In the genomic region with DNA sequence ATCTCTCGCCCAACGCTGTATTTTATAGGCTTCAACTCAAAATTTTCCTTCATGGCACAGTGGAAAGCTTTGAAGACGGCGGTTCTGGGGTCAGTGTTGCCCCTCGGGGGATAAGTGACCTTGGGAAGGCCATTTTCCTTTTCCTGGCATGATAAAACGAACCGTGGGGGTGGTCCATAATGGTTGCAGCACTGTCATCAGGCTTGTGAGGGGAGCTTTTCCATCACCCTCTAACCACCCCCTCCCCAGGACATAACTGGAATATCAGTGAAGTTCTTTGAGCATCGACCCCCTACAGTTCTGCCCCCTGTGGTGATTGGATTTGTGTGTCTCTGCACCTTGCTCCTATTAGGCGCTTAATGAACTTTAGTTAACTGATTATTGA, we compare ENCODE assay signal across 7 cellular contexts. TPM values are rescaled to one million over a fixed set of nuclear protein-coding genes. Genes with fewer than 3 reads are reported as not detected.
DNase-seq lines count a peak whose midpoint lies in the region; ATAC-seq, FAIRE-seq and TF ChIP-seq lines count a peak whose summit lies in the region.

No MANE protein-coding gene starts in this region.

- H3K27ac ChIP-seq in PC-3 (ENCODE audit: low read length), result peak overlapping the region; percentile 15
- peak overlapping the region; percentile 90 to 95 for H3K27ac ChIP-seq in esophagus (ENCODE audit: low read depth in 2 of 2, low read length in 1 of 2)

- H3K9me3 ChIP-seq in PC-3 (ENCODE audit: low read length) (no peaks in the 10 kb centered on the region), esophagus (ENCODE audit: control insufficient read depth in 2 of 2, insufficient read depth in 1 of 2, low read depth in 1 of 2, low read length in 1 of 2) (no peaks in the 10 kb centered on the region)

- ATAC-seq in PC-3 (no peak; the same call in 1 of the 2 replicates), HG02763 (IDR thresholded peaks at IDR 0.05; ENCODE audit: unreplicated experiment) (no peak)

- H3K4me1 ChIP-seq in PC-3 (ENCODE audit: insufficient read depth, low read length) (peaks cover 17% of the 10 kb centered on the region), esophagus (ENCODE audit: control insufficient read depth in 2 of 2, insufficient read depth in 2 of 2, low read length in 1 of 2) (peaks cover 3 to 5% of the 10 kb centered on the region in 2 donors)

- peak overlapping the region; percentile 71 for H3K9ac ChIP-seq in PC-3 (ENCODE audit: low read length)

- H3K4me2 ChIP-seq in PC-3 (ENCODE audit: low read length), result peak overlapping the region; percentile 93

- H3K4me3 ChIP-seq in PC-3 (ENCODE audit: low read length) (peak overlapping the region; percentile 86), esophagus (ENCODE audit: low read depth in 1 of 2, low read length in 2 of 2) (peak overlapping the region; percentile 56 to 62)

- H3K27me3 Mint-ChIP-seq in osteocyte (ENCODE audit: unreplicated experiment), result peaks cover 13% of the 10 kb centered on the region

- H3K27me3 ChIP-seq in PC-3 (ENCODE audit: low read length), result no peaks in the 10 kb centered on the region
- H3K27me3 ChIP-seq in esophagus (ENCODE audit: control insufficient read depth in 1 of 2, insufficient read depth in 2 of 2, low read length in 2 of 2), result no peaks in the 10 kb centered on the region

- TF ChIP-seq CTCF in PC-3 (conservative IDR thresholded peaks at IDR 0.05; ENCODE audit: low read depth, low read length) (peak; percentile 31; the same call in 1 of the 2 replicates), osteocyte (IDR thresholded peaks at IDR 0.05) (no peak)

- peaks cover 32% of the 10 kb centered on the region for H3K4me1 Mint-ChIP-seq in osteocyte (ENCODE audit: unreplicated experiment)

- peak; percentile 72 for FAIRE-seq in GM12892 (lab: Jason Lieb, UNC)

- no peaks in the 10 kb centered on the region for H4K20me1 ChIP-seq in PC-3 (ENCODE audit: low read length)

- no peaks in the 10 kb centered on the region for H3K36me3 Mint-ChIP-seq in osteocyte (ENCODE audit: unreplicated experiment)

- DNase-seq in GM12892 (ENCODE audit: insufficient read length), result no peak
- DNase-seq in PC-3, result no peak
- no peak for DNase-seq in osteocyte (ENCODE audit: extremely low spot score, unreplicated experiment)
- no peak for DNase-seq in NCI-H446 treated with DMSO at 0.1 percent for 48 hours (lab: John Stamatoyannopoulos, UW)
- DNase-seq in HK-2 (ENCODE audit: unreplicated experiment), result no peak

- H3K4me3 Mint-ChIP-seq in osteocyte (ENCODE audit: unreplicated experiment), result peak overlapping the region; percentile 78

- intact Hi-C loops in PC-3 (cut with micrococcal nuclease), result loop anchor here (1.0 to 2.0 kb wide), 4 partner anchors 17 to 170 kb away; a partner anchor contains a TSS

- no peaks in the 10 kb centered on the region for H3K9me2 ChIP-seq in PC-3 (replicated peaks; ENCODE audit: low read length)

- H3K36me3 ChIP-seq in PC-3 (ENCODE audit: low read depth, low read length) (no peaks in the 10 kb centered on the region), esophagus (ENCODE audit: control insufficient read depth in 2 of 2, insufficient read depth in 2 of 2, low read length in 1 of 2) (no peaks in the 10 kb centered on the region)

- TSS peak; percentile 95 for BruUV-seq in PC-3 (replicated peaks; lab: Mats Ljungman, UMichigan)

- H3K9me3 Mint-ChIP-seq in osteocyte (ENCODE audit: unreplicated experiment), result no peaks in the 10 kb centered on the region

- no peak for TF ChIP-seq POLR2A in GM12892 (IDR thresholded peaks at IDR 0.05; ENCODE audit: low read depth, low read length)

- H3K79me2 ChIP-seq in PC-3 (ENCODE audit: low read length), result no peaks in the 10 kb centered on the region

- H2AFZ ChIP-seq in PC-3 (ENCODE audit: low read length), result peak overlapping the region; percentile 94

- WGBS in esophagus, 2 donors, result 0% methylated on average over 9 of the region's 9 CpGs

- H3K27ac Mint-ChIP-seq in osteocyte (ENCODE audit: unreplicated experiment), result peak overlapping the region; percentile 96

- CTCF ChIA-PET in PC-3 (lab: Charles Lee), result interaction anchor here (0.6 kb wide), 1 partner anchor 110 kb away, joined by 4 read pairs; no protein-coding TSS in a partner anchor

- H3F3A ChIP-seq in PC-3 (ENCODE audit: low read length, unreplicated experiment), result no peaks in the 10 kb centered on the region

- POLR2A ChIA-PET in PC-3 (lab: Charles Lee; ENCODE audit: unreplicated experiment), result interaction anchor here (0.6 kb wide), 1 partner anchor 54 kb away, joined by 3 read pairs; no protein-coding TSS in a partner anchor

RNA-seq across cellular contexts. Expression of a gene that starts 16.0 kb away (rescaled TPM):
- 5.3 TPM for polyA plus RNA-seq in GM12892 (2012; ENCODE audit: missing spikeins)
- total RNA-seq in PC-3 (2014; rRNA removed) (99.2 and 103 TPM in 2 replicates), osteocyte (438 and 598 TPM in 2 replicates)
- 100 to 1,000 TPM in 1 of 2 donors, 10 to 100 TPM in 1; 99.5 to 102 TPM for polyA plus RNA-seq in esophagus
